ENCODE assay signal across 9 cellular contexts in genomic region chr22:19210188-19210587, GRCh38.
"Had no signal": no experiment of that assay in that cellular context is flagged by ENCODE, and none has a peak within 500 bp of the region (broad histone marks: within the 10 kb centered on the region; RNA-seq: fewer than 3 reads in every experiment).

No MANE protein-coding gene starts in this region.

- H2AFZ ChIP-seq: GM23338 had no signal

- H3K9me3 Mint-ChIP-seq: GM23338, H9 had no signal

- FAIRE-seq: H1, H54, HepG2 had no signal

- H3K4me3 Mint-ChIP-seq: GM23338, H9, IgD-negative memory B cell had no signal

- DNase-seq: H9, HCEC 1CT, KG1 had no signal

- H3K27ac ChIP-seq: HL-60 had no signal

- ATAC-seq: GM23338, HepG2 had no signal

- H3K4me3 ChIP-seq: GM23338 had no signal

- H3K4me2 ChIP-seq: GM23338 had no signal

- H3K36me3 Mint-ChIP-seq: IgD-negative memory B cell had no signal

- H3K27ac Mint-ChIP-seq: GM23338, IgD-negative memory B cell had no signal
